26 cellular contexts compared by ENCODE assay signal in genomic region chr10:34612938-34613337, GRCh38.
"Had no signal": no experiment of that assay in that cellular context is flagged by ENCODE, and none has a peak within 500 bp of the region (broad histone marks: within the 10 kb centered on the region; RNA-seq: fewer than 3 reads in every experiment).

No MANE protein-coding gene starts in this region.

- H3K27me3 Mint-ChIP-seq: brain had no signal

- H3K9me3 Mint-ChIP-seq: activated CD4-positive, alpha-beta T cell treated with anti-CD3 and anti-CD28 coated beads, Interleukin-2, amount 10 ng/mL, durations not matched to agents 24 days and 14 days; activated CD8-positive, alpha-beta T cell treated with anti-CD3 and anti-CD28 coated beads for 36 hours; activated naive CD4-positive, alpha-beta T cell treated with anti-CD3 and anti-CD28 coated beads for 36 hours; activated naive CD4-positive, alpha-beta T cell treated with anti-CD3 and anti-CD28 coated beads, Interleukin-2, amount 50 U/mL, for 72 hours; activated T-helper 2 cell treated with anti-CD3 and anti-CD28 coated beads, Interferon-gamma antibody, Interleukin-2, Interleukin-4, amounts not matched to agents 10 μg/mL and 5 μg/mL and 100 μg/mL, durations not matched to agents 14 hours and 24 hours and 36 hours had no signal

- H3K36me3 ChIP-seq: Peyer's patch, WERI-Rb-1 had no signal

- H3K4me3 Mint-ChIP-seq: activated CD4-positive, alpha-beta T cell treated with anti-CD3 and anti-CD28 coated beads, Interleukin-2, amount 10 ng/mL, durations not matched to agents 24 days and 14 days; activated CD8-positive, alpha-beta T cell treated with anti-CD3 and anti-CD28 coated beads for 36 hours; activated naive CD4-positive, alpha-beta T cell treated with anti-CD3 and anti-CD28 coated beads for 36 hours; brain had no signal

- DNase-seq: activated CD4-positive, alpha-beta T cell treated with anti-CD3 and anti-CD28 coated beads, Interleukin-2, amount 10 ng/mL, durations not matched to agents 24 days and 14 days; activated CD4-positive, alpha-beta T cell treated with anti-CD3 and anti-CD28 coated beads, Interleukin-2, amount 50 U/mL, for 4 hours; activated CD8-positive, alpha-beta T cell treated with anti-CD3 and anti-CD28 coated beads for 36 hours; activated gamma-delta T cell treated with Interleukin-2 at 50 U/mL for 16 hours; activated naive CD4-positive, alpha-beta T cell treated with anti-CD3 and anti-CD28 coated beads for 36 hours; activated T-cell treated with anti-CD3 and anti-CD28 coated beads, Interleukin-2, amount 50 U/mL, for 1 hour; anterior cingulate cortex; caudate nucleus; cerebellar nuclear complex; cortex of kidney; NCI-H1105 treated with DMSO at 0.1 percent for 48 hours; NCI-H1436 treated with DMSO at 0.1 percent for 48 hours; NCI-H187 treated with DMSO at 0.1 percent for 48 hours; NCI-H524 treated with DMSO at 0.1 percent for 48 hours; NCI-H748 treated with DMSO at 0.1 percent for 48 hours; NK-92 treated with Interleukin-12 subunit alpha and Interleukin-12 subunit beta, amount 100 ng/mL, for 24 hours; Peyer's patch; RPMI8226; SHP77 treated with DMSO at 0.1 percent for 48 hours; SW 1271; T-helper 1 cell; T1000; WERI-Rb-1 had no signal

- H3K36me3 Mint-ChIP-seq: activated naive CD4-positive, alpha-beta T cell treated with anti-CD3 and anti-CD28 coated beads, Interleukin-2, amount 50 U/mL, for 72 hours had no signal

- H3K27me3 ChIP-seq: Peyer's patch had no signal

- H3K4me3 ChIP-seq: Peyer's patch had no signal

- H3K27ac Mint-ChIP-seq: activated CD4-positive, alpha-beta T cell treated with anti-CD3 and anti-CD28 coated beads, Interleukin-2, amount 10 ng/mL, durations not matched to agents 24 days and 14 days; activated CD8-positive, alpha-beta T cell treated with anti-CD3 and anti-CD28 coated beads for 36 hours; activated naive CD4-positive, alpha-beta T cell treated with anti-CD3 and anti-CD28 coated beads for 36 hours; activated naive CD4-positive, alpha-beta T cell treated with anti-CD3 and anti-CD28 coated beads, Interleukin-2, amount 50 U/mL, for 72 hours; activated T-helper 2 cell treated with anti-CD3 and anti-CD28 coated beads, Interferon-gamma antibody, Interleukin-2, Interleukin-4, amounts not matched to agents 10 μg/mL and 5 μg/mL and 100 μg/mL, durations not matched to agents 14 hours and 24 hours and 36 hours; brain had no signal

- H3K9me3 ChIP-seq: Peyer's patch had no signal

- H3K4me1 ChIP-seq: Peyer's patch had no signal

- H3K27ac ChIP-seq: Peyer's patch, WERI-Rb-1 had no signal

- H3K4me1 Mint-ChIP-seq: activated CD4-positive, alpha-beta T cell treated with anti-CD3 and anti-CD28 coated beads, Interleukin-2, amount 10 ng/mL, durations not matched to agents 24 days and 14 days had no signal
